Comparison of ENCODE assay signal across 7 cellular contexts in genomic region chr6:81776219-81776618, GRCh38. TPM values are rescaled to one million over a fixed set of nuclear protein-coding genes. Genes with fewer than 3 reads are reported as not detected.
DNase-seq lines count a peak whose midpoint lies in the region; ATAC-seq and TF ChIP-seq lines count a peak whose summit lies in the region.
"Not testable (repeated sequence)": the region's sequence is repeated elsewhere in the genome, so short reads cannot be mapped to it uniquely, and the experiment has no call there.

No MANE protein-coding gene starts in this region.

- H3K4me3 ChIP-seq in IMR-90 (ENCODE audit: insufficient read depth, low read depth, low read length); NB4 (ENCODE audit: low read depth, low read length); fibroblast of mammary gland (ENCODE audit: control insufficient read depth, low read depth, low read length); right lobe of liver: not testable (repeated sequence)

- peaks cover 12% of the 10 kb centered on the region for H3K9me3 Mint-ChIP-seq in MCF 10A (ENCODE audit: unreplicated experiment)

- H2AK9ac ChIP-seq in IMR-90 (replicated peaks; ENCODE audit: low read depth, low read length, poor library complexity): not testable (repeated sequence)

- H2BK15ac ChIP-seq in IMR-90 (ENCODE audit: low read depth, low read length): not testable (repeated sequence)

- H3K36me3 Mint-ChIP-seq in MCF 10A (ENCODE audit: insufficient read depth, unreplicated experiment): not testable (repeated sequence)

- not testable (repeated sequence) for H3K27me3 ChIP-seq in IMR-90 (ENCODE audit: control insufficient read depth, insufficient read depth, low read length); right lobe of liver

- H3K9me3 ChIP-seq in IMR-90 (ENCODE audit: control insufficient read depth, insufficient read depth, low read length); right lobe of liver: not testable (repeated sequence)

- ATAC-seq in IMR-90 (ENCODE audit: low read depth): not testable (repeated sequence)
- ATAC-seq in left colon: peak; percentile 30
- peak; percentile 53 to 77 (median 64) for ATAC-seq in right lobe of liver

- dilution Hi-C loops in IMR-90 (cut with HindIII; ENCODE audit: low sequenced_read_pairs, unreplicated experiment): not testable (repeated sequence)

- not testable (repeated sequence) for H3K36me3 ChIP-seq in IMR-90 (ENCODE audit: control insufficient read depth, insufficient read depth, low read length); right lobe of liver

- not testable (repeated sequence) for H2BK5ac ChIP-seq in IMR-90 (ENCODE audit: low read depth, low read length, poor library complexity, severe bottlenecking)

- not testable (repeated sequence) for H3K4me2 ChIP-seq in IMR-90 (ENCODE audit: low read depth, low read length)

- H3K23ac ChIP-seq in IMR-90 (ENCODE audit: low read depth, low read length): not testable (repeated sequence)

- not testable (repeated sequence) for H4K8ac ChIP-seq in IMR-90 (ENCODE audit: low read depth in 2 of 2, low read length in 2 of 2)

- H3K4me3 Mint-ChIP-seq in MCF 10A (ENCODE audit: unreplicated experiment): not testable (repeated sequence)

- H3K4me1 ChIP-seq in IMR-90 (ENCODE audit: control insufficient read depth, insufficient read depth, low read length): not testable (repeated sequence)
- H3K4me1 ChIP-seq in right lobe of liver: peaks cover 0 to 21% (median 5%) of the 10 kb centered on the region in 4 donors

- H2BK20ac ChIP-seq in IMR-90 (ENCODE audit: low read depth, low read length): not testable (repeated sequence)

- not testable (repeated sequence) for H3K9me1 ChIP-seq in IMR-90 (ENCODE audit: insufficient read depth, low read length)

- H2AFZ ChIP-seq in IMR-90 (replicated peaks; ENCODE audit: low read length, poor library complexity): not testable (repeated sequence)

- no CpG with 5 or more reads among the region's 4 CpGs for WGBS in IMR-90 (ENCODE audit: extremely low coverage in 2 of 2, insufficient read length in 1 of 2), 2 experiments
- WGBS in right lobe of liver (ENCODE audit: insufficient coverage, low coverage, low lambda C conversion rate, missing lambda C conversion rate): 39% methylated on average over 2 of the region's 4 CpGs

- not testable (repeated sequence) for H3K79me1 ChIP-seq in IMR-90 (ENCODE audit: low read depth in 1 of 2, low read length in 2 of 2)

- BruUV-seq in IMR-90 (replicated peaks; lab: Mats Ljungman, UMichigan); MCF 10A (replicated peaks; lab: Mats Ljungman, UMichigan): not testable (repeated sequence)

- H3K4ac ChIP-seq in IMR-90 (ENCODE audit: low read depth, low read length): not testable (repeated sequence)

- not testable (repeated sequence) for DNase-seq in IMR-90, left colon
- DNase-seq in NB4 (ENCODE audit: low read depth): peak; percentile 68
- peak; percentile 47 for DNase-seq in MCF 10A (ENCODE audit: unreplicated experiment)
- DNase-seq in fibroblast of mammary gland (ENCODE audit: low read depth): peak; percentile 60
- peak; percentile 27 to 73 (median 63) for DNase-seq in right lobe of liver
- DNase-seq in renal cortical epithelial cell (ENCODE audit: low read depth): peak; percentile 64

- not testable (repeated sequence) for TF ChIP-seq RAD21 in IMR-90 (IDR thresholded peaks at IDR 0.05; ENCODE audit: low read length)

- CTCF ChIA-PET in IMR-90 (lab: Yijun Ruan, JAX); MCF 10A (lab: Yijun Ruan, JAX): not testable (repeated sequence)

- in situ Hi-C loops in IMR-90 (cut with MboI; ENCODE audit: low sequenced_read_pairs): not testable (repeated sequence)

- not testable (repeated sequence) for H3K18ac ChIP-seq in IMR-90 (ENCODE audit: low read depth, low read length)

- H4K5ac ChIP-seq in IMR-90 (ENCODE audit: low read depth, low read length): not testable (repeated sequence)

- H2BK120ac ChIP-seq in IMR-90 (ENCODE audit: low read depth, low read length): not testable (repeated sequence)

- not testable (repeated sequence) for H3K56ac ChIP-seq in IMR-90 (ENCODE audit: extremely low read depth, insufficient read depth, low read length)

- H3K27me3 Mint-ChIP-seq in MCF 10A (ENCODE audit: insufficient read depth, unreplicated experiment): not testable (repeated sequence)

- intact Hi-C loops in IMR-90 (cut with micrococcal nuclease); MCF 10A (cut with micrococcal nuclease); left colon (cut with DNase I, micrococcal nuclease): not testable (repeated sequence)
- intact Hi-C loops in right lobe of liver (cut with DNase I): loop anchor here in 1 of 2 donors (10.0 kb wide), 1 partner anchor 49 kb away; no protein-coding TSS in a partner anchor

- not testable (repeated sequence) for H3K27ac Mint-ChIP-seq in MCF 10A (ENCODE audit: low read depth, unreplicated experiment)

- not testable (repeated sequence) for TF ChIP-seq POLR2A in IMR-90 (IDR thresholded peaks at IDR 0.05; ENCODE audit: low read depth, low read length); NB4 (IDR thresholded peaks at IDR 0.05; ENCODE audit: extremely low read depth, insufficient read length); right lobe of liver (IDR thresholded peaks at IDR 0.05)

- H3K9ac ChIP-seq in IMR-90 (ENCODE audit: low read depth, low read length): not testable (repeated sequence)

- H3K4me1 Mint-ChIP-seq in MCF 10A (ENCODE audit: insufficient read depth, unreplicated experiment): peaks cover 16% of the 10 kb centered on the region

- POLR2A ChIA-PET in IMR-90 (lab: Charles Lee; ENCODE audit: unreplicated experiment): interaction anchor here (0.5 kb wide), 1 partner anchor 27 kb away, joined by 3 read pairs; no protein-coding TSS in a partner anchor
- POLR2A ChIA-PET in MCF 10A (lab: Yijun Ruan, JAX): not testable (repeated sequence)

- H3K27ac ChIP-seq in IMR-90 (ENCODE audit: insufficient read depth, low read length): not testable (repeated sequence)
- peak overlapping the region in 2 of 3 donors; percentile 28 to 50 for H3K27ac ChIP-seq in right lobe of liver

- H2AK5ac ChIP-seq in IMR-90 (ENCODE audit: low read depth, low read length): not testable (repeated sequence)

- not testable (repeated sequence) for H3K14ac ChIP-seq in IMR-90 (replicated peaks; ENCODE audit: low read depth, low read length)

- not testable (repeated sequence) for H4K20me1 ChIP-seq in IMR-90 (ENCODE audit: insufficient read depth, low read length)

- not testable (repeated sequence) for H4K91ac ChIP-seq in IMR-90 (ENCODE audit: insufficient read depth, low read depth, low read length)

- not testable (repeated sequence) for TF ChIP-seq CTCF in IMR-90 (conservative IDR thresholded peaks at IDR 0.05; ENCODE audit: low read depth, low read length); NB4 (IDR thresholded peaks at IDR 0.05; ENCODE audit: low read depth, low read length); MCF 10A (IDR thresholded peaks at IDR 0.05; ENCODE audit: unreplicated experiment); fibroblast of mammary gland (conservative IDR thresholded peaks at IDR 0.05; ENCODE audit: control insufficient read depth, insufficient read depth, low read depth, low read length); right lobe of liver (IDR thresholded peaks at IDR 0.05)

TF ChIP-seq in IMR-90, 13 proteins besides CTCF, POLR2A, EP300 and RAD21:
- peak; percentile 68 for TF ChIP-seq CEBPB (IDR thresholded peaks at IDR 0.05; ENCODE audit: low read depth, low read length)

RNA-seq across cellular contexts. Expression of gene TENT5A, which starts 23.7 kb away (rescaled TPM):
- total RNA-seq in IMR-90 (2012; rRNA removed) (10.8 and 16.9 TPM in 2 replicates), MCF 10A (2022) (2.5 and 3.9 TPM in 2 replicates), left colon (10 to 100 TPM; 26.3 to 29.3 TPM), right lobe of liver (10 to 100 TPM in 2 of 6 experiments, 1 to 10 TPM in 4; 7.7 to 16.9 (median 9.1) TPM), renal cortical epithelial cell (2.6 and 7.3 TPM in 2 replicates)
- polyA plus RNA-seq in IMR-90 (2012; rRNA removed): 3.5 and 3.9 TPM in 2 replicates
- 1.6 and 2.1 TPM in 2 replicates for polyA plus RNA-seq in IMR-90 (2012; cell fraction: cytosol; rRNA removed)
- 6.7 and 15.5 TPM in 2 replicates for polyA plus RNA-seq in IMR-90 (2012; cell fraction: nucleus; rRNA removed; ENCODE audit: low replicate concordance)
